In genomic region chr15:52288051-52288942, GRCh38 we compare ENCODE assay signal across 1 cellular context.
TF ChIP-seq lines count a peak whose summit lies in the region.

No MANE protein-coding gene starts in this region.

TF ChIP-seq in HepG2, 621 proteins besides CTCF, POLR2A, EP300 and RAD21 (continued from another document):
- TF ChIP-seq IRF1 (CRISPR knock-in tag; IDR thresholded peaks at IDR 0.05; ENCODE audit: low read depth) (no peak), MTERF4 (CRISPR knock-in tag; IDR thresholded peaks at IDR 0.05) (peak; percentile 89; the same call in 1 of the 2 replicates), ZNF256 (CRISPR knock-in tag; conservative IDR thresholded peaks at IDR 0.05) (0 out of 2 replicates have a peak, but pooled peaks have one; percentile 20), NFE2 (CRISPR knock-in tag; IDR thresholded peaks at IDR 0.05) (no peak), SP5 (CRISPR knock-in tag; IDR thresholded peaks at IDR 0.05; ENCODE audit: borderline replicate concordance, low read depth) (peak; percentile 99), ZBED4 (CRISPR knock-in tag; IDR thresholded peaks at IDR 0.05; ENCODE audit: borderline replicate concordance) (peak; percentile 41; the same call in 1 of the 2 replicates), SMAD3 (CRISPR knock-in tag; IDR thresholded peaks at IDR 0.05) (peak; percentile 72; the same call in 1 of the 2 replicates), JARID2 (CRISPR knock-in tag; IDR thresholded peaks at IDR 0.05; ENCODE audit: insufficient replicate concordance) (no peak), ZBTB21 (CRISPR knock-in tag; IDR thresholded peaks at IDR 0.05) (no peak; the same call in 1 of the 2 replicates)
